12 cellular contexts compared by ENCODE assay signal in genomic region chr14:56005580-56006053, GRCh38.
A peak's percentile ranks its signal among the peaks of the same experiment; 100 is the strongest.
DNase-seq lines count a peak whose midpoint lies in the region; ATAC-seq and TF ChIP-seq lines count a peak whose summit lies in the region.
"Had no signal": no experiment of that assay in that cellular context is flagged by ENCODE, and none has a peak within 500 bp of the region (broad histone marks: within the 10 kb centered on the region; RNA-seq: fewer than 3 reads in every experiment).

No MANE protein-coding gene starts in this region.

- H3K9me3 Mint-ChIP-seq in CD14-positive monocyte: peaks cover 0 to 8% (median 0%) of the 10 kb centered on the region in 7 donors
- peaks cover 10% of the 10 kb centered on the region for H3K9me3 Mint-ChIP-seq in activated CD4-positive, alpha-beta memory T cell treated with anti-CD3 and anti-CD28 coated beads, Interleukin-2, amount 10 ng/mL, durations not matched to agents 7 days and 5 days
- H3K9me3 Mint-ChIP-seq: CD8-positive, alpha-beta T cell; central memory CD8-positive, alpha-beta T cell had no signal

- H2AFZ ChIP-seq in neuronal stem cell (ENCODE audit: low read length) (peak overlapping the region; percentile 47), PC-9 (no peak overlapping the region)

- no peak overlapping the region for H3K18ac ChIP-seq in neuronal stem cell (ENCODE audit: low read length)

- DNase-seq in CD14-positive monocyte (ENCODE audit: low spot score): no peak
- DNase-seq in neuronal stem cell (ENCODE audit: low spot score): no peak
- no peak for DNase-seq in activated CD4-positive, alpha-beta memory T cell treated with anti-CD3 and anti-CD28 coated beads, Interleukin-2, amount 10 ng/mL, durations not matched to agents 7 days and 5 days
- DNase-seq in DMS79 (lab: John Stamatoyannopoulos, UW): no peak
- DNase-seq in PC-9: no peak
- DNase-seq: CD8-positive, alpha-beta T cell; NCI-H1092 treated with DMSO at 0.1 percent for 48 hours had no signal

- H3K79me1 ChIP-seq in neuronal stem cell (ENCODE audit: low read depth, low read length): no peaks in the 10 kb centered on the region

- H3K4me1 ChIP-seq in duodenal mucosa (ENCODE audit: control insufficient read depth in 1 of 2, insufficient read depth in 2 of 2, low read length in 2 of 2) (peaks cover 19 to 20% of the 10 kb centered on the region in 2 donors), neuronal stem cell (ENCODE audit: control insufficient read depth in 2 of 2, insufficient read depth in 1 of 2, low read depth in 1 of 2, low read length in 2 of 2) (peaks cover 8 to 9% of the 10 kb centered on the region in 2 donors), PC-9 (replicated peaks; ENCODE audit: insufficient read depth) (no peaks in the 10 kb centered on the region)

- H4K91ac ChIP-seq in neuronal stem cell (ENCODE audit: low read depth, low read length, poor library complexity): no peak overlapping the region

- no peak overlapping the region for H2BK120ac ChIP-seq in neuronal stem cell (ENCODE audit: low read depth, low read length)

- H3K27ac ChIP-seq in duodenal mucosa (ENCODE audit: low read depth, low read length): no peak overlapping the region
- no peak overlapping the region for H3K27ac ChIP-seq in neuronal stem cell (replicated peaks; ENCODE audit: low read length)
- H3K27ac ChIP-seq in PC-9: no peak overlapping the region

- peaks cover 35% of the 10 kb centered on the region for H3K4me1 Mint-ChIP-seq in CD14-positive monocyte
- peaks cover 43% of the 10 kb centered on the region for H3K4me1 Mint-ChIP-seq in activated CD4-positive, alpha-beta memory T cell treated with anti-CD3 and anti-CD28 coated beads, Interleukin-2, amount 10 ng/mL, durations not matched to agents 7 days and 5 days

- no peak overlapping the region for H4K8ac ChIP-seq in neuronal stem cell (ENCODE audit: low read depth, low read length)

- no peaks in the 10 kb centered on the region for H3F3A ChIP-seq in PC-9 (ENCODE audit: insufficient read depth, low read depth)

- H2AK5ac ChIP-seq in neuronal stem cell (ENCODE audit: low read depth, low read length): no peak overlapping the region

- no peak overlapping the region for H2BK12ac ChIP-seq in neuronal stem cell (ENCODE audit: low read length)

- H3K79me2 ChIP-seq in PC-9 (ENCODE audit: low read depth): no peaks in the 10 kb centered on the region

- ATAC-seq in HG02763 (IDR thresholded peaks at IDR 0.05; ENCODE audit: unreplicated experiment) (peak; percentile 39), GM19397 (IDR thresholded peaks at IDR 0.05; ENCODE audit: unreplicated experiment) (no peak)

- H3K27me3 Mint-ChIP-seq in CD14-positive monocyte (ENCODE audit: low read depth in 3 of 3): peaks cover 2 to 4% (median 3%) of the 10 kb centered on the region in 3 donors
- peaks cover 35% of the 10 kb centered on the region for H3K27me3 Mint-ChIP-seq in activated CD4-positive, alpha-beta memory T cell treated with anti-CD3 and anti-CD28 coated beads, Interleukin-2, amount 10 ng/mL, durations not matched to agents 7 days and 5 days

- WGBS in neuronal stem cell (ENCODE audit: extremely low coverage in 2 of 2, insufficient read length in 2 of 2, insufficient replicate concordance in 1 of 2), 2 donors: no CpG with 5 or more reads among the region's 6 CpGs

- peak overlapping the region; percentile 16 to 20 for H3K9ac ChIP-seq in duodenal mucosa (ENCODE audit: low read depth in 1 of 2, low read length in 2 of 2)
- no peak overlapping the region for H3K9ac ChIP-seq in neuronal stem cell (ENCODE audit: low read depth, low read length, poor library complexity)

- H3K9me3 ChIP-seq in duodenal mucosa (ENCODE audit: control insufficient read depth in 1 of 2, low read length in 2 of 2): no peaks in the 10 kb centered on the region
- H3K9me3 ChIP-seq in neuronal stem cell (replicated peaks in 1 of 2; ENCODE audit: control insufficient read depth in 2 of 2, insufficient read depth in 1 of 2, low read depth in 1 of 2, low read length in 2 of 2): peaks cover 0 to 4% of the 10 kb centered on the region in 2 donors
- no peaks in the 10 kb centered on the region for H3K9me3 ChIP-seq in PC-9 (ENCODE audit: insufficient read depth, low read depth)

- H3K14ac ChIP-seq in neuronal stem cell (ENCODE audit: low read length): no peak overlapping the region

- no peak overlapping the region for H3K4me3 Mint-ChIP-seq in CD14-positive monocyte
- no peak overlapping the region for H3K4me3 Mint-ChIP-seq in activated CD4-positive, alpha-beta memory T cell treated with anti-CD3 and anti-CD28 coated beads, Interleukin-2, amount 10 ng/mL, durations not matched to agents 7 days and 5 days

- BruUV-seq in PC-9 (replicated peaks; lab: Mats Ljungman, UMichigan): no TSS peak

- H3K9me2 ChIP-seq in PC-9 (ENCODE audit: insufficient read depth): no peaks in the 10 kb centered on the region

- H3K36me3 Mint-ChIP-seq in CD14-positive monocyte: no peaks in the 10 kb centered on the region
- H3K36me3 Mint-ChIP-seq in activated CD4-positive, alpha-beta memory T cell treated with anti-CD3 and anti-CD28 coated beads, Interleukin-2, amount 10 ng/mL, durations not matched to agents 7 days and 5 days (ENCODE audit: low read depth): peaks cover 5% of the 10 kb centered on the region
- H3K36me3 Mint-ChIP-seq: CD8-positive, alpha-beta T cell; stimulated activated naive B cell treated with anti-CD40 and anti-IgM and Interleukin-4, amounts not matched to agents 10 μg/mL and 1 μg/mL and 100 μg/mL, for 72 hours had no signal

- intact Hi-C loops in CD14-positive monocyte (cut with micrococcal nuclease) (no loop called here), PC-9 (cut with micrococcal nuclease; ENCODE audit: unreplicated experiment) (no loop called here)

- CTCF ChIA-PET in activated CD4-positive, alpha-beta memory T cell treated with anti-CD3 and anti-CD28 coated beads, Interleukin-2, amount 10 ng/mL, durations not matched to agents 7 days and 5 days (lab: Charles Lee): no interaction called here
- CTCF ChIA-PET in PC-9 (lab: Charles Lee): no interaction called here

- TF ChIP-seq CTCF in CD14-positive monocyte (IDR thresholded peaks at IDR 0.05) (no peak), PC-9 (conservative IDR thresholded peaks at IDR 0.05) (no peak)

- H3K4ac ChIP-seq in neuronal stem cell (ENCODE audit: low read length): no peak overlapping the region

- no peak overlapping the region for H3K23ac ChIP-seq in neuronal stem cell (ENCODE audit: low read depth, low read length, poor library complexity)

- H3K36me3 ChIP-seq in duodenal mucosa (ENCODE audit: control insufficient read depth in 1 of 2, insufficient read depth in 2 of 2, low read length in 2 of 2) (no peaks in the 10 kb centered on the region), neuronal stem cell (replicated peaks in 1 of 2; ENCODE audit: control insufficient read depth in 2 of 2, insufficient read depth in 2 of 2, low read length in 2 of 2) (no peaks in the 10 kb centered on the region), PC-9 (ENCODE audit: low read depth) (no peaks in the 10 kb centered on the region)

- H3K27ac Mint-ChIP-seq in CD14-positive monocyte: peak overlapping the region in 5 of 7 donors; percentile 4 to 93 (median 51)
- H3K27ac Mint-ChIP-seq in activated CD4-positive, alpha-beta memory T cell treated with anti-CD3 and anti-CD28 coated beads, Interleukin-2, amount 10 ng/mL, durations not matched to agents 7 days and 5 days: no peak overlapping the region
- H3K27ac Mint-ChIP-seq: CD8-positive, alpha-beta T cell had no signal

- H3K27me3 ChIP-seq in duodenal mucosa (ENCODE audit: control insufficient read depth in 1 of 2, insufficient read depth in 2 of 2, low read length in 2 of 2) (no peaks in the 10 kb centered on the region), neuronal stem cell (ENCODE audit: control insufficient read depth in 3 of 3, insufficient read depth in 3 of 3, low read depth in 1 of 3, low read length in 3 of 3) (no peaks in the 10 kb centered on the region), PC-9 (ENCODE audit: insufficient read depth, low read depth) (no peaks in the 10 kb centered on the region)

- POLR2A ChIA-PET in activated CD4-positive, alpha-beta memory T cell treated with anti-CD3 and anti-CD28 coated beads, Interleukin-2, amount 10 ng/mL, durations not matched to agents 7 days and 5 days (lab: Charles Lee): no interaction called here
- POLR2A ChIA-PET in PC-9 (lab: Charles Lee; ENCODE audit: unreplicated experiment): interaction anchor here (0.6 kb wide), 1 partner anchor 213 kb away, joined by 4 read pairs; no protein-coding TSS in a partner anchor

- H3K4me2 ChIP-seq in neuronal stem cell (ENCODE audit: insufficient read depth, low read length, poor library complexity, severe bottlenecking): no peak overlapping the region
- no peak overlapping the region for H3K4me2 ChIP-seq in PC-9

- H4K20me1 ChIP-seq in PC-9 (ENCODE audit: insufficient read depth): no peaks in the 10 kb centered on the region

- H2BK15ac ChIP-seq in neuronal stem cell (ENCODE audit: low read length): no peak overlapping the region

- H2BK5ac ChIP-seq in neuronal stem cell (ENCODE audit: low read length): no peak overlapping the region

- H3K4me3 ChIP-seq in duodenal mucosa (ENCODE audit: low read depth in 1 of 2, low read length in 2 of 2): peak overlapping the region in 1 of 2 donors; percentile 33
- H3K4me3 ChIP-seq in neuronal stem cell (ENCODE audit: low read length in 2 of 2): no peak overlapping the region
- H3K4me3 ChIP-seq in PC-9: no peak overlapping the region
